Comparison of ENCODE assay signal across 19 cellular contexts in genomic region chr17:17964710-17965109, GRCh38. TPM values are rescaled to one million over a fixed set of nuclear protein-coding genes. Genes with fewer than 3 reads are reported as not detected.
"Had no signal": no experiment of that assay in that cellular context is flagged by ENCODE, and none has a peak within 500 bp of the region (broad histone marks: within the 10 kb centered on the region; RNA-seq: fewer than 3 reads in every experiment).

No MANE protein-coding gene starts in this region.

- H3K27me3 ChIP-seq: colonic mucosa, esophagus squamous epithelium, gastroesophageal sphincter, neutrophil, right atrium auricular region had no signal

- H3K27ac ChIP-seq: colonic mucosa, gastroesophageal sphincter, neutrophil, right atrium auricular region had no signal

- ATAC-seq: gastroesophageal sphincter; naive thymus-derived CD4-positive, alpha-beta T cell had no signal

- H3K9me3 Mint-ChIP-seq: naive thymus-derived CD4-positive, alpha-beta T cell had no signal

- H3K36me3 ChIP-seq: colonic mucosa, gastroesophageal sphincter, left ventricle myocardium inferior, neutrophil, right atrium auricular region had no signal

- H3K9me3 ChIP-seq: colonic mucosa, esophagus squamous epithelium, gastroesophageal sphincter, left ventricle myocardium inferior, neutrophil, right atrium auricular region had no signal

- FAIRE-seq: keratinocyte, small intestine, urothelium cell line had no signal

- DNase-seq: colonic mucosa; dermis blood vessel endothelial cell; esophagus squamous epithelium; foreskin fibroblast; glutamatergic neuron; left ventricle myocardium inferior; mesenchymal stem cell; naive thymus-derived CD4-positive, alpha-beta T cell; posterior cingulate gyrus; small intestine; stimulated activated CD4-positive, alpha-beta T cell treated with anti-CD3 and anti-CD28 coated beads, Interleukin-12 subunit alpha, Interleukin-12 subunit beta, amount 100 ng/mL, for 4 hours; stimulated activated naive CD4-positive, alpha-beta T cell treated with Interleukin-2 at 50 U/mL for 16 hours had no signal

- H3K4me3 ChIP-seq: colonic mucosa, esophagus squamous epithelium, gastroesophageal sphincter, left ventricle myocardium inferior, lung, right atrium auricular region had no signal

- H3K27me3 Mint-ChIP-seq: naive thymus-derived CD4-positive, alpha-beta T cell had no signal

RNA-seq across cellular contexts. Expression of gene DRC3, which starts 8.0 kb away (rescaled TPM):
- total RNA-seq: mononuclear cell had no signal
